8 cellular contexts compared by ENCODE assay signal in genomic region chr2:152611458-152612231, GRCh38.
DNase-seq lines count a peak whose midpoint lies in the region; ATAC-seq, FAIRE-seq and TF ChIP-seq lines count a peak whose summit lies in the region.

No MANE protein-coding gene starts in this region.

- no peak for FAIRE-seq in H1 (lab: Jason Lieb, UNC)

- H2AK5ac ChIP-seq in H1 (ENCODE audit: low read depth, low read length) = no peak overlapping the region

- POLR2A ChIA-PET in H1 (lab: Charles Lee; ENCODE audit: partially characterized antibody) = no interaction called here

- H3K27ac Mint-ChIP-seq in osteocyte (ENCODE audit: unreplicated experiment) = peak overlapping the region; percentile 81

- H3K4me1 Mint-ChIP-seq in osteocyte (ENCODE audit: unreplicated experiment) = peaks cover 53% of the 10 kb centered on the region

- no peaks in the 10 kb centered on the region for H3K27me3 Mint-ChIP-seq in osteocyte (ENCODE audit: unreplicated experiment)

- peaks cover 0 to 35% (median 18%) of the 10 kb centered on the region in 4 experiments; a peak in 4 of 8 replicates for H3K36me3 ChIP-seq in H1 (ENCODE audit: control insufficient read depth in 2 of 4, insufficient read depth in 4 of 4, low read length in 3 of 4)

- no peak overlapping the region for H3K14ac ChIP-seq in H1 (ENCODE audit: insufficient read length)

- no peak overlapping the region for H2BK15ac ChIP-seq in H1 (ENCODE audit: low read length)

- no peak overlapping the region for H2BK12ac ChIP-seq in H1 (ENCODE audit: low read depth, low read length)

- TF ChIP-seq POLR2A in H1 (IDR thresholded peaks at IDR 0.05; ENCODE audit: control extremely low read depth in 1 of 2, low read depth in 2 of 2, low read length in 2 of 2) = no peak

- H2BK5ac ChIP-seq in H1 (ENCODE audit: low read depth, low read length) = no peak overlapping the region

- H3K27me3 ChIP-seq in H1 (replicated peaks in 1 of 4; ENCODE audit: control insufficient read depth in 3 of 4, extremely low read depth in 1 of 4, insufficient read depth in 3 of 4, low read length in 3 of 4) = no peaks in the 10 kb centered on the region

- H3K9me3 ChIP-seq in H1 (ENCODE audit: insufficient read depth in 2 of 2, low read depth in 1 of 2, low read length in 1 of 2) = no peaks in the 10 kb centered on the region

- ATAC-seq in GM18861 (IDR thresholded peaks at IDR 0.05; ENCODE audit: unreplicated experiment) (peak; percentile 77), HG02798 (IDR thresholded peaks at IDR 0.05; ENCODE audit: poor library complexity, unreplicated experiment) (peak; percentile 82)

- CTCF ChIA-PET in H1 (lab: Charles Lee; ENCODE audit: partially characterized antibody) = interaction anchor here (1.4 kb wide), 1 partner anchor 57 kb away, joined by 3 read pairs; no protein-coding TSS in a partner anchor

- no peak overlapping the region for H3K23ac ChIP-seq in H1 (ENCODE audit: insufficient read length)

- no peak overlapping the region for H3K4ac ChIP-seq in H1 (replicated peaks; ENCODE audit: insufficient read length, low read depth, low read length)

- H4K91ac ChIP-seq in H1 (replicated peaks; ENCODE audit: insufficient read length, low read length) = no peak overlapping the region

- no peaks in the 10 kb centered on the region for H3K79me2 ChIP-seq in H1 (ENCODE audit: control insufficient read depth in 1 of 2, insufficient read depth in 2 of 2, low read length in 2 of 2)

- H3K56ac ChIP-seq in H1 (replicated peaks; ENCODE audit: insufficient read length, low read depth, low read length) = no peak overlapping the region

- H3K4me3 Mint-ChIP-seq in osteocyte (ENCODE audit: unreplicated experiment) = peak overlapping the region; percentile 24

- H4K5ac ChIP-seq in H1 (ENCODE audit: insufficient read length, low read depth, low read length) = no peak overlapping the region

- 80% methylated on average over 5 of the region's 5 CpGs; no CpG with 5 or more reads in 1 of the 2 experiments for WGBS in H1 (ENCODE audit: extremely low coverage in 1 of 2, insufficient coverage in 1 of 2, insufficient read length in 1 of 2, insufficient replicate concordance in 2 of 2, low coverage in 1 of 2, low lambda C conversion rate in 2 of 2, missing lambda C conversion rate in 1 of 2), 2 experiments

- no peak overlapping the region for H3K9ac ChIP-seq in H1 (replicated peaks in 1 of 4; ENCODE audit: extremely low read depth in 1 of 4, low read depth in 3 of 4, low read length in 3 of 4)

- H3K9me3 Mint-ChIP-seq in osteocyte (ENCODE audit: unreplicated experiment) = no peaks in the 10 kb centered on the region

- H3K36me3 Mint-ChIP-seq in osteocyte (ENCODE audit: unreplicated experiment) = peaks cover 9% of the 10 kb centered on the region

- no peak overlapping the region for H2BK20ac ChIP-seq in H1 (ENCODE audit: low read length)

- H3K27ac ChIP-seq in H1 (ENCODE audit: low read depth, low read length) = no peak overlapping the region

- no peaks in the 10 kb centered on the region for H3K23me2 ChIP-seq in H1 (ENCODE audit: low read depth, low read length)

- no peaks in the 10 kb centered on the region for H4K20me1 ChIP-seq in H1 (replicated peaks in 1 of 2; ENCODE audit: control insufficient read depth in 1 of 2, insufficient read depth in 2 of 2, low read length in 2 of 2)

- H3K4me3 ChIP-seq in H1 (ENCODE audit: extremely low read depth in 1 of 4, insufficient read depth in 2 of 4, low read depth in 3 of 4, low read length in 4 of 4) = no peak overlapping the region

- H4K8ac ChIP-seq in H1 (ENCODE audit: extremely low read depth, insufficient read depth, low read length) = no peak overlapping the region

- TF ChIP-seq CTCF in H1 (IDR thresholded peaks at IDR 0.05; ENCODE audit: control extremely low read depth in 1 of 3, insufficient read depth in 1 of 3, low read depth in 1 of 3, low read length in 3 of 3) = no peak
- no peak for TF ChIP-seq CTCF in osteocyte (IDR thresholded peaks at IDR 0.05)

- H3K18ac ChIP-seq in H1 (ENCODE audit: extremely low read depth, low read length) = no peak overlapping the region

- no peak for TF ChIP-seq EP300 in H1 (IDR thresholded peaks at IDR 0.05; ENCODE audit: borderline replicate concordance in 1 of 2, low read depth in 2 of 2, low read length in 2 of 2)

- H2BK120ac ChIP-seq in H1 (replicated peaks; ENCODE audit: low read depth, low read length) = no peak overlapping the region

- TF ChIP-seq RAD21 in H1 (IDR thresholded peaks at IDR 0.05 in 1 of 2, conservative IDR thresholded peaks at IDR 0.05 in 1 of 2; ENCODE audit: low read depth in 2 of 2, low read length in 2 of 2) = peak in 1 of 2 experiments; percentile 8; a peak in 1 of 4 replicates

- H2AFZ ChIP-seq in H1 (ENCODE audit: low read length) = no peak overlapping the region

- DNase-seq in NOMO-1 treated with DMSO at 0.1 percent for 48 hours (lab: John Stamatoyannopoulos, UW; ENCODE audit: unreplicated experiment) (peak; percentile 99), H1 (ENCODE audit: low read depth in 1 of 2, low spot score in 2 of 2) (no peak), osteocyte (ENCODE audit: extremely low spot score, unreplicated experiment) (no peak), inferior parietal cortex (ENCODE audit: extremely low spot score) (no peak), T-helper 9 cell (no peak), COLO668 (lab: John Stamatoyannopoulos, UW; ENCODE audit: unreplicated experiment) (no peak)

- H3K4me1 ChIP-seq in H1 (replicated peaks in 1 of 4; ENCODE audit: control insufficient read depth in 3 of 4, insufficient read depth in 4 of 4, low read length in 3 of 4) = no peaks in the 10 kb centered on the region

- no peak overlapping the region for H3K4me2 ChIP-seq in H1 (ENCODE audit: insufficient read depth in 1 of 2, low read depth in 2 of 2, low read length in 2 of 2)

- no peaks in the 10 kb centered on the region for H3K79me1 ChIP-seq in H1 (ENCODE audit: low read depth, low read length)

TF ChIP-seq in H1, 55 proteins besides CTCF, POLR2A, EP300 and RAD21:
- TF ChIP-seq EZH2 (IDR thresholded peaks at IDR 0.05; ENCODE audit: low read depth, low read length, severe bottlenecking) (no peak), CEBPB (IDR thresholded peaks at IDR 0.05; ENCODE audit: low read depth, low read length) (peak; percentile 46; the same call in 1 of the 2 replicates), SRF (IDR thresholded peaks at IDR 0.05; ENCODE audit: low read depth, low read length) (no peak), SP4 (IDR thresholded peaks at IDR 0.05; ENCODE audit: low read length) (no peak)
